8 cellular contexts compared by ENCODE assay signal in the genomic region with DNA sequence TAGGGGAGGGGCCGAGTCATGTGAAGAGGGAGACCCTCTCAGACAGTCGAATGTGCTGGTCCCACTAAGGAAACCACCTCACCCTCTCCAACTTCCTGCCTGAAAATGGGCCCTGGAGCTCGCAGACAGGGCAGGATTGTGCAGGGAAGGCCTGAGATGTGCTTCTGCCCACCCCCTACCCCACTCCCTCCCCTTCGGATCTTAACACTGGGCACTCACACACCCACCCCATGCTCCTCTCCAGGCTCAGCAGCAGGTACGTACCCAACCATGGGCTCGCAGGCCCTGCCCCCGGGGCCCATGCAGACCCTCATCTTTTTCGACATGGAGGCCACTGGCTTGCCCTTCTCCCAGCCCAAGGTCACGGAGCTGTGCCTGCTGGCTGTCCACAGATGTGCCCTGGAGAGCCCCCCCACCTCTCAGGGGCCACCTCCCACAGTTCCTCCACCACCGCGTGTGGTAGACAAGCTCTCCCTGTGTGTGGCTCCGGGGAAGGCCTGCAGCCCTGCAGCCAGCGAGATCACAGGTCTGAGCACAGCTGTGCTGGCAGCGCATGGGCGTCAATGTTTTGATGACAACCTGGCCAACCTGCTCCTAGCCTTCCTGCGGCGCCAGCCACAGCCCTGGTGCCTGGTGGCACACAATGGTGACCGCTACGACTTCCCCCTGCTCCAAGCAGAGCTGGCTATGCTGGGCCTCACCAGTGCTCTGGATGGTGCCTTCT. TPM values are rescaled to one million over a fixed set of nuclear protein-coding genes. Genes with fewer than 3 reads are reported as not detected.
DNase-seq lines count a peak whose midpoint lies in the region; ATAC-seq and TF ChIP-seq lines count a peak whose summit lies in the region.

No MANE protein-coding gene starts in this region.

- CTCF ChIA-PET in activated CD4-positive, alpha-beta memory T cell treated with anti-CD3 and anti-CD28 coated beads, Interleukin-2, amount 10 ng/mL, durations not matched to agents 7 days and 5 days (lab: Charles Lee): interaction anchor here (0.6 to 3.9 kb wide), 10 partner anchors 26 to 92 kb away, joined by 3 to 20 read pairs (median 6); partner anchors contain the start of genes CCDC51 and TMA7

- peak overlapping the region; percentile 72 for H4K8ac ChIP-seq in trophoblast cell (ENCODE audit: low read depth, low read length)

- H2BK12ac ChIP-seq in trophoblast cell (ENCODE audit: low read length): peak overlapping the region; percentile 85

- H3K79me2 ChIP-seq in trophoblast cell (ENCODE audit: control insufficient read depth, insufficient read depth, low read length, poor library complexity): peaks cover 6% of the 10 kb centered on the region

- peak overlapping the region; percentile 78 for H3K14ac ChIP-seq in trophoblast cell (ENCODE audit: low read length)

- ATAC-seq in GM18502 (IDR thresholded peaks at IDR 0.05; ENCODE audit: poor library complexity, unreplicated experiment) (peak; percentile 8), HG03066 (IDR thresholded peaks at IDR 0.05; ENCODE audit: low read depth, unreplicated experiment) (peak; percentile 13)

- H3K36me3 Mint-ChIP-seq in activated CD4-positive, alpha-beta memory T cell treated with anti-CD3 and anti-CD28 coated beads, Interleukin-2, amount 10 ng/mL, durations not matched to agents 7 days and 5 days (ENCODE audit: low read depth): peaks cover 53% of the 10 kb centered on the region

- H3K4ac ChIP-seq in trophoblast cell (ENCODE audit: low read depth, low read length): peak overlapping the region; percentile 78

- H3K79me1 ChIP-seq in trophoblast cell (ENCODE audit: low read length): peaks cover 10% of the 10 kb centered on the region

- H3K27ac Mint-ChIP-seq in activated CD4-positive, alpha-beta memory T cell treated with anti-CD3 and anti-CD28 coated beads, Interleukin-2, amount 10 ng/mL, durations not matched to agents 7 days and 5 days: peak overlapping the region; percentile 94

- POLR2A ChIA-PET in activated CD4-positive, alpha-beta memory T cell treated with anti-CD3 and anti-CD28 coated beads, Interleukin-2, amount 10 ng/mL, durations not matched to agents 7 days and 5 days (lab: Charles Lee): interaction anchor here (0.8 to 5.5 kb wide), 27 partner anchors 9 to 627 kb away, joined by 3 to 58 read pairs (median 8); partner anchors contain the start of genes ATRIP, CCDC51, CELSR3 and PFKFB4

- peak overlapping the region; percentile 61 for H4K12ac ChIP-seq in trophoblast cell (ENCODE audit: low read depth, low read length)

- H3K9me3 ChIP-seq in trophoblast cell (ENCODE audit: insufficient read depth, low read depth, low read length): no peaks in the 10 kb centered on the region

- H3K4me1 Mint-ChIP-seq in activated CD4-positive, alpha-beta memory T cell treated with anti-CD3 and anti-CD28 coated beads, Interleukin-2, amount 10 ng/mL, durations not matched to agents 7 days and 5 days: peaks cover 56% of the 10 kb centered on the region

- H2BK120ac ChIP-seq in trophoblast cell (ENCODE audit: insufficient read depth, low read length, poor library complexity): peak overlapping the region; percentile 92

- no CpG with 5 or more reads among the region's 19 CpGs for WGBS in trophoblast cell (ENCODE audit: extremely low coverage, insufficient coverage, insufficient read length)

- H3K27me3 ChIP-seq in trophoblast cell (ENCODE audit: insufficient read depth, low read length): no peaks in the 10 kb centered on the region

- peak overlapping the region; percentile 88 for H2BK5ac ChIP-seq in trophoblast cell (ENCODE audit: low read depth, low read length, poor library complexity)

- H3K27ac ChIP-seq in trophoblast cell (ENCODE audit: low read depth, low read length): peak overlapping the region; percentile 95

- peak overlapping the region; percentile 54 for H3K4me3 ChIP-seq in fibroblast of villous mesenchyme (ENCODE audit: low read depth, low read length)
- no peak overlapping the region for H3K4me3 ChIP-seq in trophoblast cell (ENCODE audit: low read depth, low read length)

- peak overlapping the region; percentile 99 for H4K91ac ChIP-seq in trophoblast cell (ENCODE audit: low read depth, low read length)

- H2AK5ac ChIP-seq in trophoblast cell (ENCODE audit: low read length): peak overlapping the region; percentile 50

- no peak overlapping the region for H3K9ac ChIP-seq in trophoblast cell (ENCODE audit: low read length)

- peaks cover 37 to 48% of the 10 kb centered on the region in 2 experiments for H3K36me3 ChIP-seq in trophoblast cell (ENCODE audit: control insufficient read depth in 1 of 2, insufficient read depth in 2 of 2, low read length in 2 of 2)

- H3K4me2 ChIP-seq in trophoblast cell (ENCODE audit: low read length): no peak overlapping the region

- no peaks in the 10 kb centered on the region for H3K9me3 Mint-ChIP-seq in activated CD4-positive, alpha-beta memory T cell treated with anti-CD3 and anti-CD28 coated beads, Interleukin-2, amount 10 ng/mL, durations not matched to agents 7 days and 5 days

- H3K4me1 ChIP-seq in trophoblast cell (ENCODE audit: control insufficient read depth in 1 of 2, insufficient read depth in 2 of 2, low read length in 2 of 2): peaks cover 12 to 14% of the 10 kb centered on the region in 2 experiments

- DNase-seq in activated CD4-positive, alpha-beta memory T cell treated with anti-CD3 and anti-CD28 coated beads, Interleukin-2, amount 10 ng/mL, durations not matched to agents 7 days and 5 days: peak; percentile 48
- DNase-seq in fibroblast of villous mesenchyme (ENCODE audit: low read depth) (no peak), trophoblast cell (no peak), NCI-H1930 (lab: John Stamatoyannopoulos, UW) (no peak), NCI-H524 (lab: John Stamatoyannopoulos, UW) (no peak), H4 (ENCODE audit: low spot score) (no peak)

- no peak overlapping the region for H3K23ac ChIP-seq in trophoblast cell (ENCODE audit: low read length)

- no peaks in the 10 kb centered on the region for H3K27me3 Mint-ChIP-seq in activated CD4-positive, alpha-beta memory T cell treated with anti-CD3 and anti-CD28 coated beads, Interleukin-2, amount 10 ng/mL, durations not matched to agents 7 days and 5 days

- peak overlapping the region; percentile 6 for H2AFZ ChIP-seq in trophoblast cell (ENCODE audit: insufficient read depth, low read length, poor library complexity)

- TF ChIP-seq CTCF in fibroblast of villous mesenchyme (IDR thresholded peaks at IDR 0.05; ENCODE audit: insufficient read depth, low read depth, low read length): no peak

- H3K4me3 Mint-ChIP-seq in activated CD4-positive, alpha-beta memory T cell treated with anti-CD3 and anti-CD28 coated beads, Interleukin-2, amount 10 ng/mL, durations not matched to agents 7 days and 5 days: peak overlapping the region; percentile 95

- peak overlapping the region; percentile 47 for H3K18ac ChIP-seq in trophoblast cell (ENCODE audit: low read length)

RNA-seq across cellular contexts. Expression of gene ATRIP, which starts 20.0 kb away (rescaled TPM):
- 10 to 100 TPM; 13.4 to 15.2 TPM for total RNA-seq in activated CD4-positive, alpha-beta memory T cell treated with anti-CD3 and anti-CD28 coated beads, Interleukin-2, amount 10 ng/mL, durations not matched to agents 7 days and 5 days
- total RNA-seq in fibroblast of villous mesenchyme: 5.5 and 7.8 TPM in 2 replicates
- 9.1 and 9.8 TPM in 2 replicates for polyA plus RNA-seq in trophoblast cell (2013)
- 5.3 and 5.7 TPM in 2 replicates for total RNA-seq in H4 (2014; rRNA removed; shearing (Covaris generic))

RNA-seq across cellular contexts. Expression of gene TMA7, which starts 26.5 kb away (rescaled TPM):
- 100 to 1,000 TPM; 240 to 241 TPM for total RNA-seq in activated CD4-positive, alpha-beta memory T cell treated with anti-CD3 and anti-CD28 coated beads, Interleukin-2, amount 10 ng/mL, durations not matched to agents 7 days and 5 days
- total RNA-seq in fibroblast of villous mesenchyme: 186 and 216 TPM in 2 replicates
- polyA plus RNA-seq in trophoblast cell (2013): 586 and 607 TPM in 2 replicates
- 502 and 627 TPM in 2 replicates for total RNA-seq in H4 (2014; rRNA removed; shearing (Covaris generic))

RNA-seq across cellular contexts. Expression of gene CCDC51, which starts 26.6 kb away (rescaled TPM):
- 10 to 100 TPM; 14.9 to 17.5 TPM for total RNA-seq in activated CD4-positive, alpha-beta memory T cell treated with anti-CD3 and anti-CD28 coated beads, Interleukin-2, amount 10 ng/mL, durations not matched to agents 7 days and 5 days
- total RNA-seq in fibroblast of villous mesenchyme: 15.5 and 21.2 TPM in 2 replicates
- 11.1 and 11.5 TPM in 2 replicates for polyA plus RNA-seq in trophoblast cell (2013)
- total RNA-seq in H4 (2014; rRNA removed; shearing (Covaris generic)): 23.3 and 28.6 TPM in 2 replicates

RNA-seq across cellular contexts. Expression of gene PLXNB1, which starts 36.7 kb away (rescaled TPM):
- 1 to 10 TPM; 1.7 to 1.9 TPM for total RNA-seq in activated CD4-positive, alpha-beta memory T cell treated with anti-CD3 and anti-CD28 coated beads, Interleukin-2, amount 10 ng/mL, durations not matched to agents 7 days and 5 days
- 26.1 and 35.0 TPM in 2 replicates for total RNA-seq in fibroblast of villous mesenchyme
- 48.1 and 50.4 TPM in 2 replicates for polyA plus RNA-seq in trophoblast cell (2013)
- total RNA-seq in H4 (2014; rRNA removed; shearing (Covaris generic)): 4.3 and 9.6 TPM in 2 replicates

RNA-seq across cellular contexts. Expression of gene SHISA5, which starts 37.4 kb away (rescaled TPM):
- 100 to 1,000 TPM; 336 to 337 TPM for total RNA-seq in activated CD4-positive, alpha-beta memory T cell treated with anti-CD3 and anti-CD28 coated beads, Interleukin-2, amount 10 ng/mL, durations not matched to agents 7 days and 5 days
- total RNA-seq in fibroblast of villous mesenchyme: 113 and 121 TPM in 2 replicates
- 314 and 318 TPM in 2 replicates for polyA plus RNA-seq in trophoblast cell (2013)
- total RNA-seq in H4 (2014; rRNA removed; shearing (Covaris generic)): 100 and 108 TPM in 2 replicates
